In genomic region chr1:25556132-25556670, GRCh38 we compare ENCODE assay signal across 1 cellular context.
TF ChIP-seq lines count a peak whose summit lies in the region.

No MANE protein-coding gene starts in this region.

TF ChIP-seq in HCT116, 20 proteins besides CTCF, POLR2A, EP300 and RAD21 (continued from another document):
- TF ChIP-seq ZBTB33 (IDR thresholded peaks at IDR 0.05; ENCODE audit: extremely low read depth, insufficient replicate concordance, low read length) (no peak), JUND (IDR thresholded peaks at IDR 0.05) (no peak), ATF3 (IDR thresholded peaks at IDR 0.05) (no peak), SP1 (IDR thresholded peaks at IDR 0.05; ENCODE audit: low read depth) (no peak), POLR2AphosphoS5 (IDR thresholded peaks at IDR 0.05; ENCODE audit: low read depth, low read length) (no peak), YY1 (IDR thresholded peaks at IDR 0.05; ENCODE audit: extremely low read depth, insufficient replicate concordance, low read depth, low read length) (no peak), EZH2phosphoT487 (IDR thresholded peaks at IDR 0.05; ENCODE audit: borderline replicate concordance) (no peak)
